In the genomic region with DNA sequence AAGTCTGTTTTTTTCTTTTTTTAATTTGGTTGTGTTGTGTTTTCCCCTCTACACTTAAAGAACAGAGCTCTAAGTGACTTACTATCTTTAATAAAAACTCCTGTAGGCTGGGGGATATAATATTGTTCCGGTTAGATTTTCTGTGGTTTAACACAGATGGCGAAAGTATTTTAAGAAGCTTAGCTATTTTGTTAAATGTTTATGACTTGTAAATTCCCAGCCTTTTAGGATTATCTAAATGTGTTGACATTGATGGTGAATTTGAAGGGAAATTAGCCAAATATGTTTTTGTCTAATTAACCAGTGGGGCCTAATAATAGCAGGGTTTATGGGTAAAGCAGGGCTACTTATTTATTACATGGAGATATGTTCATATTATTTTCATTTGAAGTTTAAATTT, we compare ENCODE assay signal across 19 cellular contexts.
A peak's percentile ranks its signal among the peaks of the same experiment; 100 is the strongest.
DNase-seq lines count a peak whose midpoint lies in the region; ATAC-seq and TF ChIP-seq lines count a peak whose summit lies in the region.
"Had no signal": no experiment of that assay in that cellular context is flagged by ENCODE, and none has a peak within 500 bp of the region (broad histone marks: within the 10 kb centered on the region; RNA-seq: fewer than 3 reads in every experiment).

No MANE protein-coding gene starts in this region.

- no peak for TF ChIP-seq CTCF in BJ (IDR thresholded peaks at IDR 0.05; ENCODE audit: insufficient read depth, low read depth, low read length)
- TF ChIP-seq CTCF in chondrocyte (IDR thresholded peaks at IDR 0.05), result no peak
- TF ChIP-seq CTCF in osteocyte (IDR thresholded peaks at IDR 0.05), result no peak

- H3K36me3 Mint-ChIP-seq in chondrocyte (ENCODE audit: low read depth), result no peaks in the 10 kb centered on the region
- H3K36me3 Mint-ChIP-seq in osteocyte (ENCODE audit: unreplicated experiment), result peaks cover 7% of the 10 kb centered on the region
- H3K36me3 Mint-ChIP-seq: CD8-positive, alpha-beta T cell had no signal

- H3K9me3 Mint-ChIP-seq in chondrocyte (ENCODE audit: low read depth) (peaks cover 21% of the 10 kb centered on the region), osteocyte (ENCODE audit: unreplicated experiment) (peaks cover 19% of the 10 kb centered on the region)

- H3K4me3 ChIP-seq in BJ (ENCODE audit: low read depth, low read length), result no peak overlapping the region
- H3K4me3 ChIP-seq: A549 had no signal

- H3K4me3 Mint-ChIP-seq in chondrocyte (ENCODE audit: unreplicated experiment) (no peak overlapping the region), osteocyte (ENCODE audit: unreplicated experiment) (no peak overlapping the region)
- H3K4me3 Mint-ChIP-seq: B cell; CD8-positive, alpha-beta T cell; H9 had no signal

- H3K27ac Mint-ChIP-seq in chondrocyte (ENCODE audit: unreplicated experiment), result peak overlapping the region; percentile 63
- H3K27ac Mint-ChIP-seq in osteocyte (ENCODE audit: unreplicated experiment), result peak overlapping the region; percentile 67
- H3K27ac Mint-ChIP-seq: B cell; CD8-positive, alpha-beta T cell; H9 had no signal

- CTCF ChIA-PET in BJ (lab: Yijun Ruan, JAX), result interaction anchor here (1.5 to 1.6 kb wide), 2 partner anchors 126 to 528 kb away, joined by 3 to 4 read pairs; no protein-coding TSS in a partner anchor

- no peaks in the 10 kb centered on the region for H3K27me3 ChIP-seq in BJ (ENCODE audit: control insufficient read depth, insufficient read depth, low read length)

- no peaks in the 10 kb centered on the region for H3K36me3 ChIP-seq in BJ (ENCODE audit: control insufficient read depth, insufficient read depth, low read length)

- H3K4me1 Mint-ChIP-seq in chondrocyte (ENCODE audit: low read depth) (peaks cover 7% of the 10 kb centered on the region), osteocyte (ENCODE audit: unreplicated experiment) (no peaks in the 10 kb centered on the region)
- H3K4me1 Mint-ChIP-seq: B cell, H9 had no signal

- H3K27me3 Mint-ChIP-seq in chondrocyte (ENCODE audit: low read depth), result no peaks in the 10 kb centered on the region
- H3K27me3 Mint-ChIP-seq in osteocyte (ENCODE audit: unreplicated experiment), result no peaks in the 10 kb centered on the region
- H3K27me3 Mint-ChIP-seq: B cell had no signal

- peak; percentile 52 for DNase-seq in BJ (ENCODE audit: low read depth)
- peak; percentile 61 for DNase-seq in LHCN-M2 (ENCODE audit: low read depth)
- no peak for DNase-seq in chondrocyte (ENCODE audit: low spot score)
- no peak for DNase-seq in osteocyte (ENCODE audit: extremely low spot score, unreplicated experiment)
- no peak for DNase-seq in T-helper 1 cell
- no peak for DNase-seq in activated CD4-positive, CD25-positive, alpha-beta regulatory T cell (lab: John Stamatoyannopoulos, UW)
- DNase-seq: CD8-positive, alpha-beta T cell; DND-41; H9; Kasumi-1; NCI-H1417; NCI-H1930; NCI-H2171 treated with DMSO at 0.1 percent for 48 hours; NCI-H774; SHP77 had no signal

- ATAC-seq in GM21381 (IDR thresholded peaks at IDR 0.05; ENCODE audit: unreplicated experiment), result no peak
- ATAC-seq: A549; CD8-positive, alpha-beta T cell; Panc1 had no signal

- POLR2A ChIA-PET in BJ (lab: Charles Lee), result no interaction called here

Comparison
In these comparisons a context has a peak if more than half of its experiments do, and no peak if none do; other contexts are left out.
1. DNase-seq: peak in BJ (single experiment) and LHCN-M2 (single experiment); none in chondrocyte (single experiment), osteocyte (single experiment), T-helper 1 cell (0 of 5) and activated CD4-positive, CD25-positive, alpha-beta regulatory T cell (0 of 4).